Comparison of ENCODE assay signal across 16 cellular contexts in genomic region chr16:7597677-7598076, GRCh38.
DNase-seq lines count a peak whose midpoint lies in the region; ATAC-seq, FAIRE-seq and TF ChIP-seq lines count a peak whose summit lies in the region.
"Had no signal": no experiment of that assay in that cellular context is flagged by ENCODE, and none has a peak within 500 bp of the region (broad histone marks: within the 10 kb centered on the region; RNA-seq: fewer than 3 reads in every experiment).

No MANE protein-coding gene starts in this region.

- H3K9me3 Mint-ChIP-seq in CD8-positive, alpha-beta T cell = peaks cover 6% of the 10 kb centered on the region

- TF ChIP-seq CTCF in bronchial epithelial cell (IDR thresholded peaks at IDR 0.05; ENCODE audit: insufficient read depth, low read length, severe bottlenecking) = no peak
- TF ChIP-seq CTCF in D721Med (IDR thresholded peaks at IDR 0.05; ENCODE audit: insufficient read depth, missing control alignments) = no peak
- TF ChIP-seq CTCF in CD8-positive, alpha-beta T cell (IDR thresholded peaks at IDR 0.05) = no peak

- H3K4me1 Mint-ChIP-seq in CD8-positive, alpha-beta T cell (ENCODE audit: low read depth) = no peaks in the 10 kb centered on the region

- no peak overlapping the region for H3K27ac Mint-ChIP-seq in CD8-positive, alpha-beta T cell

- DNase-seq in ACHN = peak; percentile 4
- peak; percentile 5 for DNase-seq in M059J (ENCODE audit: low read depth)
- peak; percentile 11 for DNase-seq in bronchial epithelial cell (ENCODE audit: low read depth)
- peak; percentile 79 for DNase-seq in myocyte (ENCODE audit: low read depth)
- no peak for DNase-seq in activated CD4-positive, alpha-beta T cell treated with anti-CD3 and anti-CD28 coated beads for 48 hours
- no peak for DNase-seq in activated T-cell treated with anti-CD3 and anti-CD28 coated beads for 4 hours
- DNase-seq in D721Med (ENCODE audit: insufficient read length, low spot score) = no peak
- no peak for DNase-seq in CD8-positive, alpha-beta T cell
- DNase-seq: NCI-H1105, NCI-H2171, NCI-H446 treated with DMSO at 0.1 percent for 48 hours, NCI-H774, Peyer's patch, SHP77, SK-N-SH had no signal

- H3K36me3 Mint-ChIP-seq in CD8-positive, alpha-beta T cell = no peaks in the 10 kb centered on the region

- CTCF ChIA-PET in CD8-positive, alpha-beta T cell (lab: Charles Lee) = no interaction called here

- H3K4me3 ChIP-seq in bronchial epithelial cell (ENCODE audit: low read depth, low read length) = no peak overlapping the region
- H3K4me3 ChIP-seq in CD8-positive, alpha-beta T cell (ENCODE audit: low read depth, low read length) = no peak overlapping the region
- H3K4me3 ChIP-seq: BLaER1 treated with 17β-estradiol and CSF1 and Interleukin-3, amounts not matched to agents 10 nM and 100 nM; Peyer's patch had no signal

- no peaks in the 10 kb centered on the region for H3K36me3 ChIP-seq in bronchial epithelial cell (ENCODE audit: control insufficient read depth, insufficient read depth, low read length)
- H3K36me3 ChIP-seq in CD8-positive, alpha-beta T cell (ENCODE audit: insufficient read depth, low read length) = no peaks in the 10 kb centered on the region
- H3K36me3 ChIP-seq: BLaER1 treated with 17β-estradiol and CSF1 and Interleukin-3, amounts not matched to agents 10 nM and 100 nM; Peyer's patch had no signal

- H3K27ac ChIP-seq in CD8-positive, alpha-beta T cell (ENCODE audit: low read depth, low read length) = no peak overlapping the region
- H3K27ac ChIP-seq: BLaER1 treated with 17β-estradiol and CSF1 and Interleukin-3, amounts not matched to agents 10 nM and 100 nM; Peyer's patch had no signal

- H3K4me1 ChIP-seq in CD8-positive, alpha-beta T cell (ENCODE audit: insufficient read depth, low read length) = no peaks in the 10 kb centered on the region
- H3K4me1 ChIP-seq: BLaER1 treated with 17β-estradiol and CSF1 and Interleukin-3, amounts not matched to agents 10 nM and 100 nM; Peyer's patch had no signal

- POLR2A ChIA-PET in CD8-positive, alpha-beta T cell (lab: Charles Lee) = no interaction called here

- intact Hi-C loops in CD8-positive, alpha-beta T cell (cut with DNase I, micrococcal nuclease) = no loop called here

- H3K27me3 Mint-ChIP-seq in CD8-positive, alpha-beta T cell (ENCODE audit: low read depth) = no peaks in the 10 kb centered on the region

- H3K4me3 Mint-ChIP-seq in CD8-positive, alpha-beta T cell = no peak overlapping the region

- no peak for FAIRE-seq in bronchial epithelial cell (lab: Jason Lieb, UNC)
- FAIRE-seq in D721Med (lab: Jason Lieb, UNC) = no peak

- H3K9me3 ChIP-seq in CD8-positive, alpha-beta T cell (ENCODE audit: low read length) = no peaks in the 10 kb centered on the region
- H3K9me3 ChIP-seq: BLaER1 treated with 17β-estradiol and CSF1 and Interleukin-3, amounts not matched to agents 10 nM and 100 nM; Peyer's patch had no signal

- in situ Hi-C loops in ACHN (cut with HindIII; ENCODE audit: low pct_ligation_motif_present, low pct_unique_long_range_greater_than_20kb, low sequenced_read_pairs) = no loop called here

- H3K27me3 ChIP-seq in bronchial epithelial cell (ENCODE audit: control insufficient read depth, insufficient read depth, low read length) = no peaks in the 10 kb centered on the region
- no peaks in the 10 kb centered on the region for H3K27me3 ChIP-seq in CD8-positive, alpha-beta T cell (ENCODE audit: insufficient read depth, low read length)
- H3K27me3 ChIP-seq: BLaER1 treated with 17β-estradiol and CSF1 and Interleukin-3, amounts not matched to agents 10 nM and 100 nM; Peyer's patch had no signal

- no peak for ATAC-seq in CD8-positive, alpha-beta T cell

Comparison
In these comparisons a context has a peak if more than half of its experiments do, and no peak if none do; other contexts are left out.
1. DNase-seq: peak in ACHN (single experiment), M059J (single experiment), bronchial epithelial cell (single experiment) and myocyte (single experiment); none in activated CD4-positive, alpha-beta T cell treated with anti-CD3 and anti-CD28 coated beads for 48 hours (single experiment), activated T-cell treated with anti-CD3 and anti-CD28 coated beads for 4 hours (single experiment), D721Med (single experiment) and CD8-positive, alpha-beta T cell (0 of 7).